15 cellular contexts compared by ENCODE assay signal in the genomic region with DNA sequence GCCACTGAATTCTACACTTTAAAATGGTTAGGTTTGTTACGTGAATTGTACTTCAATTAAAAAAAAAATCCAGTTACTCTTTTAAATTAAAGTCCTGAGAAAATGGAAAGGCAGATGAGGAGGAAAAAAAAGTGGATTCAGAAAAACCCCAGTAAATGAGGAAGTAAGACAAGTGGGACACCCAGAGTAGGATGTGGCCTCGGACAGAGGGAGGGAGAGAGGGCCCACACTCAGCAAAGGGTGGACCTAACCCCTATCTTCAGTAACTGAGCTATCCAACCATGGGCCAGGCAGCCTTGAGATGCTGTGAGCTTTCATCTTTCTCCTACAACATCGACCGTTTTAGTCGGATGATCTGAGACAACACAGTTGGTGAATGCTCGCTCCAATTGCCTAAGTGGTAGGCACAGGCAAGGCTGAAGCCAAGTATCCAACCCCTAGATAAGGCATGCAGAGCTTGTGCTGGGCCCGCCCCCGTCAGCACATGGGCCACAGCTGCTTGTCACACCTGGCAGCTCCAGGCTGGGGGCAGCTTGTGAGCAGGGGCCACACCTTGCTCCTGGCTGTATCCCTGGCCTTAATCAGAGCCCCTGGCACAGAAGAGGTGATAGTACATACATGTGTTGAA.
DNase-seq lines count a peak whose midpoint lies in the region; ATAC-seq and TF ChIP-seq lines count a peak whose summit lies in the region.
"Had no signal": no experiment of that assay in that cellular context is flagged by ENCODE, and none has a peak within 500 bp of the region (broad histone marks: within the 10 kb centered on the region; RNA-seq: fewer than 3 reads in every experiment).

No MANE protein-coding gene starts in this region.

- H3K36me3 Mint-ChIP-seq in glutamatergic neuron (ENCODE audit: unreplicated experiment), result peaks cover 13% of the 10 kb centered on the region

- H3K4me3 Mint-ChIP-seq in glutamatergic neuron (ENCODE audit: unreplicated experiment), result no peak overlapping the region
- H3K4me3 Mint-ChIP-seq: neural progenitor cell, T-cell had no signal

- H3K36me3 ChIP-seq in psoas muscle (ENCODE audit: insufficient read depth in 1 of 2, low read depth in 1 of 2), result peaks cover 0 to 10% of the 10 kb centered on the region in 2 donors
- no peaks in the 10 kb centered on the region for H3K36me3 ChIP-seq in MG63
- H3K36me3 ChIP-seq: neural progenitor cell, Peyer's patch had no signal

- DNase-seq in DMS 273 (lab: John Stamatoyannopoulos, UW; ENCODE audit: unreplicated experiment), result peak; percentile 92
- DNase-seq in NCI-H446 (lab: John Stamatoyannopoulos, UW), result peak; percentile 73 to 89
- peak; percentile 33 to 66 for DNase-seq in psoas muscle
- DNase-seq in glutamatergic neuron, result no peak
- DNase-seq in MG63, result no peak
- no peak for DNase-seq in activated CD4-positive, CD25-positive, alpha-beta regulatory T cell (lab: John Stamatoyannopoulos, UW)
- DNase-seq: dermis blood vessel endothelial cell, H7, NCI-H2029, NCI-H748 treated with DMSO at 0.1 percent for 48 hours, Peyer's patch, T-cell had no signal

- peaks cover 4% of the 10 kb centered on the region for H3K9me3 Mint-ChIP-seq in glutamatergic neuron (ENCODE audit: unreplicated experiment)

- TF ChIP-seq CTCF in psoas muscle (IDR thresholded peaks at IDR 0.05) (no peak), glutamatergic neuron (IDR thresholded peaks at IDR 0.05; ENCODE audit: partially characterized antibody, unreplicated experiment) (no peak)

- no peak overlapping the region for H3K4me3 ChIP-seq in psoas muscle
- H3K4me3 ChIP-seq in MG63, result no peak overlapping the region
- H3K4me3 ChIP-seq: neural progenitor cell, Peyer's patch had no signal

- intact Hi-C loops in psoas muscle (cut with DNase I), result no loop called here

- peaks cover 2% of the 10 kb centered on the region for H3K27me3 Mint-ChIP-seq in glutamatergic neuron (ENCODE audit: unreplicated experiment)
- H3K27me3 Mint-ChIP-seq: T-cell had no signal

- H3K27ac ChIP-seq in cingulate gyrus (ENCODE audit: low read depth, low read length) (peak overlapping the region; percentile 30), psoas muscle (peak overlapping the region; percentile 93)
- H3K27ac ChIP-seq: neural progenitor cell, Peyer's patch had no signal

- peaks cover 9% of the 10 kb centered on the region for H3K4me1 Mint-ChIP-seq in glutamatergic neuron (ENCODE audit: low read depth, unreplicated experiment)

- no peaks in the 10 kb centered on the region for H3K27me3 ChIP-seq in psoas muscle (ENCODE audit: insufficient read depth in 3 of 3, low read length in 2 of 3)
- no peaks in the 10 kb centered on the region for H3K27me3 ChIP-seq in MG63
- H3K27me3 ChIP-seq: neural progenitor cell, Peyer's patch had no signal

- H3K9me3 ChIP-seq in psoas muscle (peaks cover 2% of the 10 kb centered on the region), MG63 (no peaks in the 10 kb centered on the region)
- H3K9me3 ChIP-seq: Peyer's patch had no signal

- ATAC-seq in psoas muscle (peak; percentile 59 to 77 (median 74)), HG03520 (IDR thresholded peaks at IDR 0.05; ENCODE audit: unreplicated experiment) (no peak)
- ATAC-seq: T-cell had no signal

- 47 to 54% (median 53%) methylated on average over 8 of the region's 8 CpGs for WGBS in psoas muscle, 3 donors

- H3K27ac Mint-ChIP-seq in glutamatergic neuron (ENCODE audit: unreplicated experiment), result no peak overlapping the region
- H3K27ac Mint-ChIP-seq: neural progenitor cell, T-cell had no signal

- peaks cover 78% of the 10 kb centered on the region for H3K4me1 ChIP-seq in psoas muscle
- H3K4me1 ChIP-seq: neural progenitor cell had no signal

Comparison
In these comparisons a context has a peak if more than half of its experiments do, and no peak if none do; other contexts are left out.
1. DNase-seq: peak in DMS 273 (single experiment), NCI-H446 (2 of 2) and psoas muscle (2 of 2); none in glutamatergic neuron (single experiment), MG63 (single experiment) and activated CD4-positive, CD25-positive, alpha-beta regulatory T cell (0 of 4).